Comparison of ENCODE assay signal across 11 cellular contexts in the genomic region with DNA sequence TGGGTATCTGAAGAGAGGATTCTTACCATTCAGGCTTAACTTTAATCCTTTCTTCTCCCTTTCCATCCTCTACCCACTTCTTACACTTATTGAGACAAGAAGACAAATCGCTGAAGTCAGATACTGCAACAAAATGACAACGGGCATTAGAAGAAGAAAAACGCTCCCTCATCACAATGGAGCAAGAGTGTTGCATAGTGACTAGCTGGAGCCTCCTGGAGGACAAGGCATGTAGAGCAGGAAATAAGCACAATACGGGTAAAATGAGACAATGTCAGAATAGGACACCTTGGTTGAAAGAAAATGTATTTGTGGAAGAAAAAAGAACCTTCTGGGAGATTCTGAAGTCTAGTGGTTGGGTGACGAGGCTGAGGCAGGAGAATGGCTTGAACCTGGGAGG.
DNase-seq lines count a peak whose midpoint lies in the region; ATAC-seq and TF ChIP-seq lines count a peak whose summit lies in the region.
"Had no signal": no experiment of that assay in that cellular context is flagged by ENCODE, and none has a peak within 500 bp of the region (broad histone marks: within the 10 kb centered on the region; RNA-seq: fewer than 3 reads in every experiment).

No MANE protein-coding gene starts in this region.

- in situ Hi-C loops in SK-MEL-5 (cut with HindIII; ENCODE audit: low pct_unique_long_range_greater_than_20kb, low sequenced_read_pairs) (no loop called here), KBM-7 (cut with MboI; ENCODE audit: low pct_unique_long_range_greater_than_20kb, low sequenced_read_pairs) (no loop called here)

- TF ChIP-seq POLR2A in sigmoid colon (IDR thresholded peaks at IDR 0.05): no peak

- H3K27ac Mint-ChIP-seq in Calu3 (ENCODE audit: unreplicated experiment): no peak overlapping the region

- H3K9me3 ChIP-seq in sigmoid colon: no peaks in the 10 kb centered on the region

- TF ChIP-seq CTCF in Calu3 (IDR thresholded peaks at IDR 0.05; ENCODE audit: unreplicated experiment): peak; percentile 51
- TF ChIP-seq CTCF in sigmoid colon (IDR thresholded peaks at IDR 0.05): no peak

- CTCF ChIA-PET in Calu3 (lab: Charles Lee): interaction anchor here (0.6 to 1.1 kb wide), 3 partner anchors 8 to 1203 kb away, joined by 3 to 4 read pairs (median 3); no protein-coding TSS in a partner anchor

- intact Hi-C loops in Calu3 (cut with micrococcal nuclease; ENCODE audit: unreplicated experiment) (loop anchor here (5.0 kb wide), 1 partner anchor 647 kb away; no protein-coding TSS in a partner anchor), sigmoid colon (cut with DNase I) (no loop called here)

- H3K27me3 Mint-ChIP-seq in Calu3 (ENCODE audit: unreplicated experiment): no peaks in the 10 kb centered on the region

- peak; percentile 78 for ATAC-seq in left lobe of liver
- ATAC-seq: stimulated activated naive CD8-positive, alpha-beta T cell treated with anti-CD3 and anti-CD28 coated beads, Interleukin-15, Interleukin-2, amounts not matched to agents 100 U/mL and 50 U/mL, for 24 hours had no signal

- no peak overlapping the region for H3K4me3 Mint-ChIP-seq in Calu3 (ENCODE audit: low read depth, unreplicated experiment)

- H3K4me3 ChIP-seq in sigmoid colon: no peak overlapping the region

- DNase-seq in Calu3 (peak; percentile 8), HuH-7 (ENCODE audit: low spot score) (peak; percentile 17), SK-MEL-5 (ENCODE audit: low read depth, low spot score) (peak; percentile 79), left lobe of liver (ENCODE audit: low spot score) (no peak), C1 segment of cervical spinal cord (lab: John Stamatoyannopoulos, UW) (no peak), KBM-7 (no peak), NCI-H526 treated with DMSO at 0.1 percent for 48 hours (lab: John Stamatoyannopoulos, UW) (no peak), sigmoid colon (no peak)
- DNase-seq: nucleus accumbens; stimulated activated naive CD8-positive, alpha-beta T cell treated with anti-CD3 and anti-CD28 coated beads, Interleukin-15, Interleukin-2, amounts not matched to agents 100 U/mL and 50 U/mL, for 24 hours had no signal

- no peaks in the 10 kb centered on the region for H3K36me3 ChIP-seq in sigmoid colon

- no peaks in the 10 kb centered on the region for H3K36me3 Mint-ChIP-seq in Calu3 (ENCODE audit: insufficient read depth, unreplicated experiment)

- no TSS peak for BruUV-seq in Calu3 (replicated peaks; lab: Mats Ljungman, UMichigan)

- 41 to 56% methylated on average over 5 of the region's 5 CpGs for WGBS in sigmoid colon, 2 donors

- no peak overlapping the region for H3K27ac ChIP-seq in sigmoid colon
- H3K27ac ChIP-seq: epithelial cell of prostate had no signal

- no peak for TF ChIP-seq EP300 in sigmoid colon (IDR thresholded peaks at IDR 0.05)

- no peaks in the 10 kb centered on the region for H3K4me1 Mint-ChIP-seq in Calu3 (ENCODE audit: low read depth, unreplicated experiment)

- no peaks in the 10 kb centered on the region for H3K4me1 ChIP-seq in sigmoid colon

- no peaks in the 10 kb centered on the region for H3K27me3 ChIP-seq in sigmoid colon

- no peaks in the 10 kb centered on the region for H3K9me3 Mint-ChIP-seq in Calu3 (ENCODE audit: low read depth, unreplicated experiment)

Comparison
In these comparisons a context has a peak if more than half of its experiments do, and no peak if none do; other contexts are left out.
1. DNase-seq: peak in Calu3 (single experiment), HuH-7 (single experiment) and SK-MEL-5 (single experiment); none in left lobe of liver (single experiment), C1 segment of cervical spinal cord (0 of 14), KBM-7 (single experiment), NCI-H526 treated with DMSO at 0.1 percent for 48 hours (single experiment) and sigmoid colon (single experiment).